In genomic region chr14:69399750-69400149, GRCh38 we compare ENCODE assay signal across 8 cellular contexts. TPM values are rescaled to one million over a fixed set of nuclear protein-coding genes. Genes with fewer than 3 reads are reported as not detected.
DNase-seq lines count a peak whose midpoint lies in the region; ATAC-seq and TF ChIP-seq lines count a peak whose summit lies in the region.

No MANE protein-coding gene starts in this region.

- ATAC-seq in heart right ventricle: no peak
- no peak for ATAC-seq in Right ventricle myocardium superior (ENCODE audit: poor library complexity)
- no peak for ATAC-seq in body of pancreas
- no peak for ATAC-seq in GM19324 (IDR thresholded peaks at IDR 0.05; ENCODE audit: low FRiP score, unreplicated experiment)
- ATAC-seq in foreskin keratinocyte: no peak

- H2AK5ac ChIP-seq in mesendoderm (ENCODE audit: low read length): no peak overlapping the region

- H3K4me1 ChIP-seq in heart right ventricle: peaks cover 17 to 65% (median 49%) of the 10 kb centered on the region in 9 donors
- peaks cover 53% of the 10 kb centered on the region for H3K4me1 ChIP-seq in body of pancreas
- peaks cover 5% of the 10 kb centered on the region for H3K4me1 ChIP-seq in mesendoderm (ENCODE audit: control insufficient read depth, low read depth, low read length)
- peaks cover 67% of the 10 kb centered on the region for H3K4me1 ChIP-seq in vagina
- peaks cover 14% of the 10 kb centered on the region for H3K4me1 ChIP-seq in foreskin keratinocyte

- H3K79me2 ChIP-seq in mesendoderm (ENCODE audit: control insufficient read depth, insufficient read depth, low read length): peaks cover 50% of the 10 kb centered on the region

- H3K23ac ChIP-seq in mesendoderm (ENCODE audit: low read length): no peak overlapping the region

- 95 to 97% methylated on average over 8 of the region's 8 CpGs for WGBS in heart right ventricle, 2 donors
- 50 to 53% methylated on average over 8 of the region's 8 CpGs for WGBS in body of pancreas, 2 donors
- no CpG with 5 or more reads among the region's 8 CpGs for WGBS in mesendoderm (ENCODE audit: extremely low coverage, insufficient coverage, low lambda C conversion rate)

- no peak overlapping the region for H4K8ac ChIP-seq in mesendoderm (ENCODE audit: low read depth, low read length)

- H3K4me2 ChIP-seq in mesendoderm (ENCODE audit: low read length): peak overlapping the region; percentile 24

- H3K79me1 ChIP-seq in mesendoderm (ENCODE audit: low read length): peaks cover 16% of the 10 kb centered on the region

- H3K9ac ChIP-seq in mesendoderm (ENCODE audit: low read length): peak overlapping the region; percentile 23

- H3K4me3 ChIP-seq in heart right ventricle (peak overlapping the region in 9 of 10 donors; percentile 67 to 92 (median 81)), body of pancreas (peak overlapping the region; percentile 83 to 86), mesendoderm (ENCODE audit: low read length) (no peak overlapping the region), vagina (peak overlapping the region; percentile 91 to 94)

- H2BK5ac ChIP-seq in mesendoderm (ENCODE audit: low read length): no peak overlapping the region

- H2BK15ac ChIP-seq in mesendoderm (replicated peaks; ENCODE audit: low read depth): no peak overlapping the region

- H3K36me3 ChIP-seq in heart right ventricle: peaks cover 0 to 18% (median 14%) of the 10 kb centered on the region in 9 donors
- H3K36me3 ChIP-seq in body of pancreas (replicated peaks in 1 of 2; ENCODE audit: insufficient read depth in 1 of 2, low read depth in 2 of 2): peaks cover 0 to 6% of the 10 kb centered on the region in 2 donors
- H3K36me3 ChIP-seq in mesendoderm (ENCODE audit: control insufficient read depth, insufficient read depth, low read length): no peaks in the 10 kb centered on the region
- H3K36me3 ChIP-seq in vagina: peaks cover 0 to 16% of the 10 kb centered on the region in 2 donors

- H3K27ac ChIP-seq in heart right ventricle (no peak overlapping the region), body of pancreas (no peak overlapping the region), mesendoderm (ENCODE audit: low read depth, low read length) (no peak overlapping the region), vagina (no peak overlapping the region), foreskin keratinocyte (no peak overlapping the region)

- TF ChIP-seq POLR2A in body of pancreas (IDR thresholded peaks at IDR 0.05) (no peak), vagina (IDR thresholded peaks at IDR 0.05) (no peak)

- H4K5ac ChIP-seq in mesendoderm (ENCODE audit: low read length): no peak overlapping the region

- no peak overlapping the region for H3K18ac ChIP-seq in mesendoderm (ENCODE audit: low read length)

- no peak for TF ChIP-seq CTCF in heart right ventricle (IDR thresholded peaks at IDR 0.05)
- no peak for TF ChIP-seq CTCF in body of pancreas (IDR thresholded peaks at IDR 0.05)
- no peak for TF ChIP-seq CTCF in vagina (IDR thresholded peaks at IDR 0.05)
- TF ChIP-seq CTCF in foreskin keratinocyte (conservative IDR thresholded peaks at IDR 0.05): no peak

- H3K9me3 ChIP-seq in heart right ventricle (no peaks in the 10 kb centered on the region), body of pancreas (no peaks in the 10 kb centered on the region), vagina (no peaks in the 10 kb centered on the region)

- H3K4ac ChIP-seq in mesendoderm (ENCODE audit: low read depth, low read length): no peak overlapping the region

- H3K56ac ChIP-seq in mesendoderm (ENCODE audit: low read length): no peak overlapping the region

- DNase-seq in heart right ventricle (no peak), Right ventricle myocardium superior (no peak), body of pancreas (no peak), mesendoderm (no peak), vagina (ENCODE audit: extremely low spot score in 2 of 2) (no peak), NOMO-1 treated with dmso at 0.1 percent for 144 hours (lab: John Stamatoyannopoulos, UW; ENCODE audit: unreplicated experiment) (no peak), foreskin keratinocyte (no peak)

- H2BK120ac ChIP-seq in mesendoderm (ENCODE audit: low read depth, low read length): no peak overlapping the region

- H3K27me3 ChIP-seq in heart right ventricle: no peaks in the 10 kb centered on the region
- no peaks in the 10 kb centered on the region for H3K27me3 ChIP-seq in body of pancreas
- H3K27me3 ChIP-seq in mesendoderm (ENCODE audit: insufficient read depth, low read length, poor library complexity): no peaks in the 10 kb centered on the region
- H3K27me3 ChIP-seq in vagina: no peaks in the 10 kb centered on the region
- H3K27me3 ChIP-seq in foreskin keratinocyte: no peaks in the 10 kb centered on the region

- intact Hi-C loops in heart right ventricle (cut with DNase I): no loop called here
- intact Hi-C loops in Right ventricle myocardium superior (cut with DNase I): no loop called here
- intact Hi-C loops in body of pancreas (cut with DNase I): no loop called here
- intact Hi-C loops in vagina (cut with DNase I): no loop called here

RNA-seq across cellular contexts. Expression of gene SLC39A9, which starts 1.3 kb away (rescaled TPM):
- total RNA-seq in heart right ventricle (10 to 100 TPM; 19.3 to 28.3 (median 22.8) TPM), Right ventricle myocardium superior (16.2 TPM), body of pancreas (10 to 100 TPM; 36.3 to 38.2 TPM), vagina (46.7 TPM), foreskin keratinocyte (48.8 and 49.3 TPM in 2 replicates)
- polyA plus RNA-seq in heart right ventricle (10 to 100 TPM; 11.1 to 13.2 TPM), foreskin keratinocyte (15.7 and 17.6 TPM in 2 replicates)
- 19.9 TPM for polyA plus RNA-seq in mesendoderm (2013, experiment 1 of 2)
- 19.1 TPM for polyA plus RNA-seq in mesendoderm (2013, experiment 2 of 2)

RNA-seq across cellular contexts. Expression of gene ERH, which starts 1.7 kb away (rescaled TPM):
- total RNA-seq in heart right ventricle: 100 to 1,000 TPM; 102 to 151 (median 130) TPM
- 100 to 1,000 TPM; 123 to 142 TPM for polyA plus RNA-seq in heart right ventricle
- 102 TPM for total RNA-seq in Right ventricle myocardium superior
- total RNA-seq in body of pancreas: 10 to 100 TPM; 35.5 to 64.6 TPM
- polyA plus RNA-seq in mesendoderm (2013, experiment 1 of 2): 380 TPM
- polyA plus RNA-seq in mesendoderm (2013, experiment 2 of 2): 374 TPM
- 77.8 TPM for total RNA-seq in vagina
- 191 and 216 TPM in 2 replicates for total RNA-seq in foreskin keratinocyte
- polyA plus RNA-seq in foreskin keratinocyte: 222 and 260 TPM in 2 replicates
